1 cellular context compared by ENCODE assay signal in genomic region chr7:44122529-44122928, GRCh38.
TF ChIP-seq lines count a peak whose summit lies in the region.

No MANE protein-coding gene starts in this region.

TF ChIP-seq in HepG2, 621 proteins besides CTCF, POLR2A, EP300 and RAD21:
- 0 out of 2 replicates have a peak, but pooled peaks have one; percentile 3 for TF ChIP-seq SATB2 (CRISPR knock-in tag; IDR thresholded peaks at IDR 0.05)
- no peak for TF ChIP-seq ZNF570 (CRISPR knock-in tag; IDR thresholded peaks at IDR 0.05; ENCODE audit: borderline replicate concordance)
